In the genomic region with DNA sequence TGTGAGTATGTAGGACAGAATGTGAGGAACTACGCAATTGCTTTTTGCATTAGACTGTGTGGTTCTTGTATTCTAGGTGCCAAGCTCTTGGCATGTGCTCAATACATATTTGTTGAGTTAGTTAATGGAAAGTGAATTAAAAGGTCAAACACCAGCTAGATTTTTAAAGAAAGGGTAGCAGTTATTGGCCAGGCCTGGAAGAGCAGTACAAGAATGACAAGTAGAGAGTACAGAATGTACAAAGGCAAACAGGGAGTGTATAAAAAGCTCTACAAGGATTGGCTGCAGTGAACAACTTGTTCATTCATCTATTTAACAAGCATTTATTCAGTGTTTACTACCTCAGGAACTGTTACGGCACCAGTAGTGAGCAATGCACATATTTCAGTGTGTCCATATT, we compare ENCODE assay signal across 21 cellular contexts.
DNase-seq lines count a peak whose midpoint lies in the region; ATAC-seq and TF ChIP-seq lines count a peak whose summit lies in the region.
"Had no signal": no experiment of that assay in that cellular context is flagged by ENCODE, and none has a peak within 500 bp of the region (broad histone marks: within the 10 kb centered on the region; RNA-seq: fewer than 3 reads in every experiment).

No MANE protein-coding gene starts in this region.

- TF ChIP-seq CTCF in choroid plexus epithelial cell (conservative IDR thresholded peaks at IDR 0.05; ENCODE audit: low read depth, low read length): no peak
- no peak for TF ChIP-seq CTCF in left lung (IDR thresholded peaks at IDR 0.05)
- TF ChIP-seq CTCF in suprapubic skin (IDR thresholded peaks at IDR 0.05): no peak

- no peak overlapping the region for H3K27ac ChIP-seq in left lung
- H3K27ac ChIP-seq in suprapubic skin: peak overlapping the region; percentile 72
- H3K27ac ChIP-seq: HL-60 had no signal

- H3K4me1 ChIP-seq in left lung (no peaks in the 10 kb centered on the region), suprapubic skin (peaks cover 4% of the 10 kb centered on the region)

- H3K27me3 ChIP-seq in left lung (no peaks in the 10 kb centered on the region), suprapubic skin (no peaks in the 10 kb centered on the region)

- H3K9me3 ChIP-seq in left lung (no peaks in the 10 kb centered on the region), suprapubic skin (no peaks in the 10 kb centered on the region)

- TF ChIP-seq EP300 in suprapubic skin (IDR thresholded peaks at IDR 0.05): peak; percentile 93

- H3K36me3 ChIP-seq in left lung (no peaks in the 10 kb centered on the region), suprapubic skin (no peaks in the 10 kb centered on the region)

- peak; percentile 2 for DNase-seq in SK-MEL-5 (ENCODE audit: low read depth, low spot score)
- DNase-seq in choroid plexus epithelial cell (ENCODE audit: low read depth): peak; percentile 4
- no peak for DNase-seq in left lung
- DNase-seq in suprapubic skin (ENCODE audit: low spot score in 2 of 2): no peak
- DNase-seq in NCI-H345 treated with DMSO at 0.1 percent for 48 hours (lab: John Stamatoyannopoulos, UW; ENCODE audit: unreplicated experiment): no peak
- DNase-seq in NCI-H1417 (lab: John Stamatoyannopoulos, UW): no peak
- DNase-seq in NCI-H1048 (lab: John Stamatoyannopoulos, UW): no peak
- DNase-seq: activated CD4-positive, alpha-beta T cell treated with anti-CD3 and anti-CD28 coated beads for 36 hours; activated naive CD8-positive, alpha-beta T cell treated with anti-CD3 and anti-CD28 coated beads, Interleukin-2, amount 50 U/mL, for 24 hours; cerebellar nuclear complex; COR-L47; mesendoderm; naive thymus-derived CD8-positive, alpha-beta T cell; NCI-H1694; NCI-H446; posterior cingulate gyrus; stimulated activated CD8-positive, alpha-beta memory T cell treated with anti-CD3 and anti-CD28 coated beads, Interleukin-4, amount 100 ng/mL, for 48 hours; SW 1271 had no signal

- no peak for TF ChIP-seq POLR2A in suprapubic skin (IDR thresholded peaks at IDR 0.05)

- WGBS in suprapubic skin: 82% methylated on average over 2 of the region's 2 CpGs

- H3K4me3 ChIP-seq in choroid plexus epithelial cell (ENCODE audit: low read depth, low read length) (no peak overlapping the region), left lung (no peak overlapping the region), suprapubic skin (no peak overlapping the region)

- in situ Hi-C loops in SK-MEL-5 (cut with HindIII; ENCODE audit: low pct_unique_long_range_greater_than_20kb, low sequenced_read_pairs): no loop called here

- ATAC-seq in left lung (peak; percentile 86), GM18868 (IDR thresholded peaks at IDR 0.05; ENCODE audit: unreplicated experiment) (no peak)
- ATAC-seq: activated CD4-positive, alpha-beta T cell treated with anti-CD3 and anti-CD28 coated beads for 36 hours; activated naive CD8-positive, alpha-beta T cell treated with anti-CD3 and anti-CD28 coated beads, Interleukin-2, amount 50 U/mL, for 24 hours; activated T-helper 17 cell treated with anti-CD3 and anti-CD28 coated beads, Interleukin-2, amount 50 U/mL, for 72 hours; naive thymus-derived CD8-positive, alpha-beta T cell had no signal

- intact Hi-C loops in left lung (cut with DNase I): no loop called here

Comparison
In these comparisons a context has a peak if more than half of its experiments do, and no peak if none do; other contexts are left out.
1. DNase-seq: peak in SK-MEL-5 (single experiment) and choroid plexus epithelial cell (single experiment); none in left lung (0 of 2), suprapubic skin (0 of 2), NCI-H345 treated with DMSO at 0.1 percent for 48 hours (single experiment), NCI-H1417 (0 of 3) and NCI-H1048 (single experiment).